ENCODE assay signal across 26 cellular contexts in genomic region chr6:163243083-163243482, GRCh38.
DNase-seq lines count a peak whose midpoint lies in the region; ATAC-seq and TF ChIP-seq lines count a peak whose summit lies in the region.
"Had no signal": no experiment of that assay in that cellular context is flagged by ENCODE, and none has a peak within 500 bp of the region (broad histone marks: within the 10 kb centered on the region; RNA-seq: fewer than 3 reads in every experiment).

No MANE protein-coding gene starts in this region.

- TF ChIP-seq POLR2A in gastrocnemius medialis (IDR thresholded peaks at IDR 0.05), result no peak

- no peak overlapping the region for H3K4me3 ChIP-seq in right atrium auricular region
- H3K4me3 ChIP-seq in gastrocnemius medialis, result no peak overlapping the region
- H3K4me3 ChIP-seq: GM23248, lower lobe of right lung, smooth muscle cell, transverse colon had no signal

- intact Hi-C loops in Right ventricle myocardium inferior (cut with DNase I) (no loop called here), cardiac septum (cut with DNase I) (no loop called here), gastrocnemius medialis (cut with DNase I; ENCODE audit: low total_unique reads) (no loop called here)

- peak in 1 of 2 donors; percentile 16 for TF ChIP-seq CTCF in right atrium auricular region (IDR thresholded peaks at IDR 0.05)
- TF ChIP-seq CTCF in gastrocnemius medialis (IDR thresholded peaks at IDR 0.05 in 4 of 5, conservative IDR thresholded peaks at IDR 0.05 in 1 of 5), result no peak
- TF ChIP-seq CTCF in GM13976 (IDR thresholded peaks at IDR 0.05; ENCODE audit: borderline replicate concordance, control extremely low read depth, extremely low read depth, insufficient read depth, missing control alignments), result no peak

- H3K9me3 ChIP-seq in right atrium auricular region (no peaks in the 10 kb centered on the region), gastrocnemius medialis (no peaks in the 10 kb centered on the region)
- H3K9me3 ChIP-seq: lower lobe of right lung, transverse colon had no signal

- in situ Hi-C loops in gastrocnemius medialis (cut with MboI; ENCODE audit: low sequenced_read_pairs in 4 of 4), result no loop called here
- in situ Hi-C loops in GM13976 (cut with MboI; ENCODE audit: low sequenced_read_pairs, unreplicated experiment), result no loop called here

- H3K36me3 ChIP-seq in right atrium auricular region (no peaks in the 10 kb centered on the region), gastrocnemius medialis (no peaks in the 10 kb centered on the region)
- H3K36me3 ChIP-seq: lower lobe of right lung, transverse colon had no signal

- DNase-seq in Right ventricle myocardium inferior (ENCODE audit: missing footprints), result peak; percentile 75
- DNase-seq in cardiac septum (ENCODE audit: low spot score), result no peak
- no peak for DNase-seq in right atrium auricular region (ENCODE audit: low spot score)
- peak; percentile 96 for DNase-seq in pons (ENCODE audit: low spot score)
- no peak for DNase-seq in SKM-1 (lab: John Stamatoyannopoulos, UW; ENCODE audit: unreplicated experiment)
- no peak for DNase-seq in gastrocnemius medialis
- DNase-seq in GM13976 (ENCODE audit: low spot score), result no peak
- DNase-seq: activated CD4-positive, alpha-beta T cell treated with anti-CD3 and anti-CD28 coated beads, Interleukin-2, amount 50 U/mL, for 48 hours; activated CD8-positive, alpha-beta memory T cell treated with anti-CD3 and anti-CD28 coated beads, Interleukin-2, amount 50 U/mL, for 4 hours; CD8-positive, alpha-beta T cell; effector CD4-positive, alpha-beta T cell; foreskin fibroblast; GM23248; HFFc6; lower lobe of right lung; NCI-H1105; NCI-H2081; NCI-H774; stimulated activated CD4-positive, alpha-beta T cell treated with anti-CD3 and anti-CD28 coated beads, Interleukin-2, amount 100 ng/mL, for 48 hours; stimulated activated naive CD8-positive, alpha-beta T cell treated with anti-CD3 and anti-CD28 coated beads, Interleukin-15, Interleukin-2, amounts not matched to agents 100 U/mL and 50 U/mL, for 24 hours; T1000; transverse colon had no signal

- H3K27me3 ChIP-seq in right atrium auricular region (no peaks in the 10 kb centered on the region), gastrocnemius medialis (no peaks in the 10 kb centered on the region)
- H3K27me3 ChIP-seq: transverse colon had no signal

- H3K4me1 ChIP-seq in right atrium auricular region (peaks cover 0 to 7% of the 10 kb centered on the region in 2 donors), gastrocnemius medialis (no peaks in the 10 kb centered on the region)
- H3K4me1 ChIP-seq: lower lobe of right lung, transverse colon had no signal

- H3K27ac ChIP-seq in right atrium auricular region (peak overlapping the region; percentile 46 to 74), gastrocnemius medialis (no peak overlapping the region)
- H3K27ac ChIP-seq: 22Rv1, GM23248, lower lobe of right lung, transverse colon had no signal

- ATAC-seq in Right ventricle myocardium inferior, result peak; percentile 87
- ATAC-seq in gastrocnemius medialis, result no peak
- no peak for ATAC-seq in HG03025 (IDR thresholded peaks at IDR 0.05; ENCODE audit: low FRiP score, unreplicated experiment)
- ATAC-seq: activated T-helper 17 cell treated with anti-CD3 and anti-CD28 coated beads, Interleukin-2, amount 50 U/mL, for 72 hours; CD8-positive, alpha-beta T cell; stimulated activated naive CD8-positive, alpha-beta T cell treated with anti-CD3 and anti-CD28 coated beads, Interleukin-15, Interleukin-2, amounts not matched to agents 100 U/mL and 50 U/mL, for 24 hours had no signal

Comparison
In these comparisons a context has a peak if more than half of its experiments do, and no peak if none do; other contexts are left out.
1. DNase-seq: peak in Right ventricle myocardium inferior (single experiment) and pons (single experiment); none in cardiac septum (single experiment), right atrium auricular region (single experiment), SKM-1 (single experiment), gastrocnemius medialis (0 of 2) and GM13976 (single experiment).
2. H3K27ac ChIP-seq: peak in right atrium auricular region (2 of 2); none in gastrocnemius medialis (0 of 4).